Comparison of ENCODE assay signal across 8 cellular contexts in the genomic region with DNA sequence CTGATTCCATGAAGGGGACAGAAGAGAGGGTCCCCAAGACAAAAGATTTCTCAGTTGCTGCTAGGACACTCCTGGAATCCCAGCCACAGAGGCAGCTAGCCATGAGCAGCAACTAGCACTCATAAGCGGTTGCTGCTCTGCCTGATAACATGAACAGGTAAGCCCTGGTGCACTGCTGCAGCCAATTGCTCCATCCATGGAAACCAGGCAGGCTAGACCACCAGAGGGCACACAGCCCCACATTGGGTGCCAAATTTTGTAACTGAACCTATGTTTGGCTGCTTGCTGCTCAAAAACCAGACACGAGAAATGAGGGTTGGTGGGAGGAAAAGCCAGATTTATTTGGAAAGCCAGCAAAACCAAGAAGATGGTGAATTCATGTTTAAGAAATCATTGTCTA. TPM values are rescaled to one million over a fixed set of nuclear protein-coding genes. Genes with fewer than 3 reads are reported as not detected.
DNase-seq lines count a peak whose midpoint lies in the region; ATAC-seq and TF ChIP-seq lines count a peak whose summit lies in the region.

No MANE protein-coding gene starts in this region.

- H3K4me3 ChIP-seq in Panc1 (ENCODE audit: low read depth in 2 of 2, low read length in 2 of 2) = no peak overlapping the region

- peak; percentile 66 for DNase-seq in activated effector memory CD4-positive, alpha-beta T cell treated with anti-CD3 and anti-CD28 coated beads, Interleukin-2, amount 50 U/mL, for 16 hours
- no peak for DNase-seq in activated effector memory CD4-positive, alpha-beta T cell treated with Interleukin-2 at 50 U/mL for 16 hours
- DNase-seq in Panc1 (ENCODE audit: low read depth, low spot score) = no peak
- DNase-seq in effector CD4-positive, alpha-beta T cell = peak; percentile 15
- DNase-seq in stimulated activated naive B cell treated with anti-CD40 and anti-IgM and Interleukin-4, amounts not matched to agents 10 μg/mL and 1 μg/mL and 100 μg/mL, for 72 hours = no peak
- no peak for DNase-seq in stimulated activated naive CD4-positive, alpha-beta T cell treated with Interleukin-2 at 50 U/mL for 16 hours (lab: John Stamatoyannopoulos, UW)
- DNase-seq in superior temporal gyrus (ENCODE audit: extremely low spot score) = no peak

- H3K36me3 Mint-ChIP-seq in stimulated activated naive B cell treated with anti-CD40 and anti-IgM and Interleukin-4, amounts not matched to agents 10 μg/mL and 1 μg/mL and 100 μg/mL, for 72 hours = peaks cover 0 to 4% of the 10 kb centered on the region in 2 donors

- H3K27me3 ChIP-seq in Panc1 (ENCODE audit: control insufficient read depth, insufficient read depth, low read length) = peaks cover 3% of the 10 kb centered on the region; the same call in 1 of the 2 replicates

- POLR2A ChIA-PET in Panc1 (lab: Charles Lee) = no interaction called here

- no peak overlapping the region for H3K27ac Mint-ChIP-seq in stimulated activated naive B cell treated with anti-CD40 and anti-IgM and Interleukin-4, amounts not matched to agents 10 μg/mL and 1 μg/mL and 100 μg/mL, for 72 hours

- CTCF ChIA-PET in Panc1 (lab: Charles Lee) = no interaction called here

- H3K27ac ChIP-seq in Panc1 (ENCODE audit: low read length) = no peak overlapping the region

- H3K36me3 ChIP-seq in Panc1 (ENCODE audit: control insufficient read depth, insufficient read depth, low read length) = no peaks in the 10 kb centered on the region

- H3K4me3 Mint-ChIP-seq in stimulated activated naive B cell treated with anti-CD40 and anti-IgM and Interleukin-4, amounts not matched to agents 10 μg/mL and 1 μg/mL and 100 μg/mL, for 72 hours = no peak overlapping the region

- ATAC-seq in Panc1 (peak; percentile 88), GM18517 (IDR thresholded peaks at IDR 0.05; ENCODE audit: unreplicated experiment) (no peak)
- peak; percentile 25 to 39 for ATAC-seq in stimulated activated naive B cell treated with anti-CD40 and anti-IgM and Interleukin-4, amounts not matched to agents 10 μg/mL and 1 μg/mL and 100 μg/mL, for 72 hours (replicated peaks)

- no peaks in the 10 kb centered on the region for H3K4me1 Mint-ChIP-seq in stimulated activated naive B cell treated with anti-CD40 and anti-IgM and Interleukin-4, amounts not matched to agents 10 μg/mL and 1 μg/mL and 100 μg/mL, for 72 hours

- intact Hi-C loops in Panc1 (cut with micrococcal nuclease; ENCODE audit: unreplicated experiment) = no loop called here

- H3K4me1 ChIP-seq in Panc1 (ENCODE audit: control insufficient read depth, insufficient read depth, low read length) = no peaks in the 10 kb centered on the region

- H3K27me3 Mint-ChIP-seq in stimulated activated naive B cell treated with anti-CD40 and anti-IgM and Interleukin-4, amounts not matched to agents 10 μg/mL and 1 μg/mL and 100 μg/mL, for 72 hours = peaks cover 6 to 20% of the 10 kb centered on the region in 2 donors

- BruUV-seq in Panc1 (replicated peaks; lab: Mats Ljungman, UMichigan) = no TSS peak

- in situ Hi-C loops in Panc1 (cut with HindIII; ENCODE audit: low pct_unique_long_range_greater_than_20kb, low sequenced_read_pairs) = no loop called here

- peak; percentile 71 for TF ChIP-seq CTCF in Panc1 (IDR thresholded peaks at IDR 0.05)

- peaks cover 5 to 6% of the 10 kb centered on the region in 2 donors for H3K9me3 Mint-ChIP-seq in stimulated activated naive B cell treated with anti-CD40 and anti-IgM and Interleukin-4, amounts not matched to agents 10 μg/mL and 1 μg/mL and 100 μg/mL, for 72 hours

- H3K9me3 ChIP-seq in Panc1 (ENCODE audit: control insufficient read depth, insufficient read depth, low read depth, low read length) = no peaks in the 10 kb centered on the region

RNA-seq across cellular contexts. Expression of gene QSER1, which starts 21.9 kb away (rescaled TPM):
- 48.2 TPM for total RNA-seq in Panc1 (2021; ENCODE audit: unreplicated experiment)
- polyA plus RNA-seq in Panc1 (2012; ENCODE audit: insufficient read length) = 11.1 TPM

RNA-seq across cellular contexts. Expression of gene PRRG4, which starts 40.9 kb away (rescaled TPM):
- total RNA-seq in Panc1 (2021; ENCODE audit: unreplicated experiment) = 0.87 TPM
- 0.30 TPM for polyA plus RNA-seq in Panc1 (2012; ENCODE audit: insufficient read length)

Comparison
In these comparisons a context has a peak if more than half of its experiments do, and no peak if none do; other contexts are left out.
1. DNase-seq: peak in activated effector memory CD4-positive, alpha-beta T cell treated with anti-CD3 and anti-CD28 coated beads, Interleukin-2, amount 50 U/mL, for 16 hours (single experiment) and effector CD4-positive, alpha-beta T cell (single experiment); none in activated effector memory CD4-positive, alpha-beta T cell treated with Interleukin-2 at 50 U/mL for 16 hours (single experiment), Panc1 (single experiment), stimulated activated naive B cell treated with anti-CD40 and anti-IgM and Interleukin-4, amounts not matched to agents 10 μg/mL and 1 μg/mL and 100 μg/mL, for 72 hours (single experiment), stimulated activated naive CD4-positive, alpha-beta T cell treated with Interleukin-2 at 50 U/mL for 16 hours (single experiment) and superior temporal gyrus (single experiment).